Comparison of ENCODE assay signal across 10 cellular contexts in the genomic region with DNA sequence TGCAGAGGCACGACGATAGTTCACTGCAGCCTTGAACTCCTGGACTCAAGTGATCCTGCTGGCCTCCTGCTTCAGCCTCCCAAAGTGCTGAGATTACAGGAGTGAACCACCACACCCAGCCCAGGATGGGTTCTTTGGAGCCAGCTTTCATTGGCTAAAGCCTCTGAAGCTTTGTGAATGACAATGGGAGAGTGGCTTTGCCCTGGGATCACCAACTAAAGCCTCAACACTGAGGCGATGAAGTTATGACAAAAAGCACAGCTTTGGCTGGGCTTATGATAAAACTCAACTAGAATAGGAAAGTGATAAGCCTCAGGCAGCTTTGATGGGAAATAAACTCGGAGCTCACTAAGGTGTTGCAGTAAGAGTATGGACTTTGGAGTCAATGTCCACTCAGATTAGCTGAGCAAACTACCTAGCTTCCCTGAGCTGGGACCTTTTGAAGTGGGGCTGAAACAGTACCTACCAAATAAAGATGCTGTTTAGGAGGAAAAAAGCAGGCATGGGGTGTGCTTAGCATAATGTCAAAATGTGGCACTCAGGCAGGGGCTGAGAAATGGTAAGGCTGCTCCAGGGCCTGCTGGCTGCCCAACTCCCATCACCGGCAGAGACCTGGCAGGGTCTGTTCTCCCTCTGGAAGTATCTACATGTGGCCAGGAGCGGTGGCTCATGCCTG. TPM values are rescaled to one million over a fixed set of nuclear protein-coding genes. Genes with fewer than 3 reads are reported as not detected.
DNase-seq lines count a peak whose midpoint lies in the region; ATAC-seq, FAIRE-seq and TF ChIP-seq lines count a peak whose summit lies in the region.
"Had no signal": no experiment of that assay in that cellular context is flagged by ENCODE, and none has a peak within 500 bp of the region (broad histone marks: within the 10 kb centered on the region; RNA-seq: fewer than 3 reads in every experiment).

No MANE protein-coding gene starts in this region.

- TF ChIP-seq EP300 in GM12878 (IDR thresholded peaks at IDR 0.05; ENCODE audit: borderline replicate concordance in 1 of 2, control insufficient read depth in 1 of 2, low read depth in 2 of 2, low read length in 2 of 2): no peak

- H3K4me3 ChIP-seq in GM12878 (no peak overlapping the region), muscle layer of duodenum (ENCODE audit: low read depth in 1 of 2, low read length in 2 of 2) (peak overlapping the region in 1 of 2 donors; percentile 36)

- H3K27me3 ChIP-seq in GM12878 (replicated peaks in 1 of 2; ENCODE audit: control insufficient read depth in 2 of 2, insufficient read depth in 2 of 2, low read length in 1 of 2): no peaks in the 10 kb centered on the region
- no peaks in the 10 kb centered on the region for H3K27me3 ChIP-seq in muscle layer of duodenum (ENCODE audit: low read depth, low read length)

- BruUV-seq in GM12878 (replicated peaks; lab: Mats Ljungman, UMichigan): no TSS peak

- intact Hi-C loops in activated naive CD4-positive, alpha-beta T cell treated with anti-CD3 and anti-CD28 coated beads for 36 hours (cut with micrococcal nuclease): loop anchor here (10.0 kb wide), 1 partner anchor 237 kb away; no protein-coding TSS in a partner anchor
- intact Hi-C loops in GM12878 (cut with micrococcal nuclease; ENCODE audit: unreplicated experiment): loop anchor here (5.0 kb wide), 1 partner anchor 34 kb away; no protein-coding TSS in a partner anchor

- WGBS in GM12878 (ENCODE audit: insufficient coverage, insufficient replicate concordance, low lambda C conversion rate, missing lambda C conversion rate): 94% methylated on average over 6 of the region's 6 CpGs

- no peak overlapping the region for H2AFZ ChIP-seq in GM12878 (ENCODE audit: control insufficient read depth, low read depth, low read length)

- H3K9me3 ChIP-seq in GM12878 (replicated peaks; ENCODE audit: control insufficient read depth, insufficient read depth, low read length) (no peaks in the 10 kb centered on the region), muscle layer of duodenum (ENCODE audit: control insufficient read depth in 1 of 2, low read length in 2 of 2) (no peaks in the 10 kb centered on the region)

- H3K4me3 Mint-ChIP-seq in activated naive CD4-positive, alpha-beta T cell treated with anti-CD3 and anti-CD28 coated beads for 36 hours: no peak overlapping the region
- H3K4me3 Mint-ChIP-seq in type B pancreatic cell: no peak overlapping the region
- H3K4me3 Mint-ChIP-seq: T-helper 1 cell treated with Interleukin-12 subunit alpha and Interleukin-12 subunit beta and Interleukin-4 antibody, amounts not matched to agents 30 μg/mL and 1 μg/mL, for 36 hours had no signal

- H3K4me1 Mint-ChIP-seq in activated naive CD4-positive, alpha-beta T cell treated with anti-CD3 and anti-CD28 coated beads for 36 hours (ENCODE audit: low read depth): peaks cover 77% of the 10 kb centered on the region
- H3K4me1 Mint-ChIP-seq in type B pancreatic cell (ENCODE audit: unreplicated experiment): peaks cover 29% of the 10 kb centered on the region

- no peak for DNase-seq in activated naive CD4-positive, alpha-beta T cell treated with anti-CD3 and anti-CD28 coated beads, Interleukin-2, amount 50 U/mL, for 72 hours (ENCODE audit: low spot score in 2 of 2)
- DNase-seq in activated naive CD4-positive, alpha-beta T cell treated with anti-CD3 and anti-CD28 coated beads for 36 hours: no peak
- DNase-seq in GM12878 (ENCODE audit: low read depth, low spot score) (no peak), type B pancreatic cell (ENCODE audit: extremely low spot score, unreplicated experiment) (no peak), NCI-H524 (lab: John Stamatoyannopoulos, UW) (no peak)
- DNase-seq: effector CD8-positive, alpha-beta T cell had no signal

- TF ChIP-seq RAD21 in GM12878 (IDR thresholded peaks at IDR 0.05; ENCODE audit: insufficient read depth, low read depth, low read length): no peak

- CTCF ChIA-PET in activated naive CD4-positive, alpha-beta T cell treated with anti-CD3 and anti-CD28 coated beads for 36 hours (lab: Charles Lee): interaction anchor here (0.6 to 1.9 kb wide), 6 partner anchors 10 to 128 kb away, joined by 3 to 6 read pairs (median 4); partner anchors contain the start of gene ITPRIPL1
- CTCF ChIA-PET in GM12878 (lab: Yijun Ruan, JAX): interaction anchor here (0.9 to 7.5 kb wide), 22 partner anchors 11 to 269 kb away, joined by 3 to 90 read pairs (median 5); partner anchors contain the start of genes ANKRD36C, ASTL and NEURL3

- no peaks in the 10 kb centered on the region for H3K9me3 Mint-ChIP-seq in activated naive CD4-positive, alpha-beta T cell treated with anti-CD3 and anti-CD28 coated beads, Interleukin-2, amount 50 U/mL, for 72 hours
- H3K9me3 Mint-ChIP-seq in activated naive CD4-positive, alpha-beta T cell treated with anti-CD3 and anti-CD28 coated beads for 36 hours: no peaks in the 10 kb centered on the region
- no peaks in the 10 kb centered on the region for H3K9me3 Mint-ChIP-seq in type B pancreatic cell
- H3K9me3 Mint-ChIP-seq: T-helper 1 cell treated with Interleukin-12 subunit alpha and Interleukin-12 subunit beta and Interleukin-4 antibody, amounts not matched to agents 30 μg/mL and 1 μg/mL, for 36 hours had no signal

- peak overlapping the region; percentile 29 to 61 for H3K27ac Mint-ChIP-seq in activated naive CD4-positive, alpha-beta T cell treated with anti-CD3 and anti-CD28 coated beads, Interleukin-2, amount 50 U/mL, for 72 hours
- no peak overlapping the region for H3K27ac Mint-ChIP-seq in activated naive CD4-positive, alpha-beta T cell treated with anti-CD3 and anti-CD28 coated beads for 36 hours
- peak overlapping the region; percentile 96 for H3K27ac Mint-ChIP-seq in type B pancreatic cell

- peak overlapping the region; percentile 2; the same call in 1 of the 2 replicates for H3K27ac ChIP-seq in GM12878 (ENCODE audit: control insufficient read depth, insufficient read depth)
- H3K27ac ChIP-seq in muscle layer of duodenum (ENCODE audit: low read length): peak overlapping the region; percentile 90

- TF ChIP-seq POLR2A in GM12878 (IDR thresholded peaks at IDR 0.05; ENCODE audit: low read depth, low read length): no peak

- FAIRE-seq in GM12878 (lab: Jason Lieb, UNC): no peak

- POLR2A ChIA-PET in GM12878 (lab: Charles Lee): interaction anchor here (0.5 to 1.8 kb wide), 8 partner anchors 28 to 87 kb away, joined by 3 to 11 read pairs (median 4); partner anchors contain the start of gene STARD7

- TF ChIP-seq CTCF in GM12878 (IDR thresholded peaks at IDR 0.05 in 2 of 3, conservative IDR thresholded peaks at IDR 0.05 in 1 of 3; ENCODE audit: control insufficient read depth in 2 of 3, extremely low read depth in 1 of 3, insufficient read depth in 1 of 3, low read depth in 3 of 3, low read length in 3 of 3): no peak
- no peak for TF ChIP-seq CTCF in type B pancreatic cell (conservative IDR thresholded peaks at IDR 0.05)

- H3K4me1 ChIP-seq in GM12878 (ENCODE audit: control insufficient read depth, insufficient read depth, low read length) (peaks cover 32% of the 10 kb centered on the region), muscle layer of duodenum (ENCODE audit: control insufficient read depth in 1 of 2, insufficient read depth in 2 of 2, low read length in 2 of 2) (peaks cover 42 to 69% of the 10 kb centered on the region in 2 donors)

- peaks cover 59% of the 10 kb centered on the region for H3K79me2 ChIP-seq in GM12878 (ENCODE audit: control insufficient read depth, insufficient read depth, low read length)

- H3K9ac ChIP-seq in GM12878 (ENCODE audit: control insufficient read depth, insufficient read depth, low read length): no peak overlapping the region

- peaks cover 2 to 16% of the 10 kb centered on the region in 2 experiments; a peak in 1 of 4 replicates for H3K36me3 ChIP-seq in GM12878 (ENCODE audit: control insufficient read depth in 2 of 2, insufficient read depth in 2 of 2, low read length in 1 of 2)
- H3K36me3 ChIP-seq in muscle layer of duodenum (ENCODE audit: control insufficient read depth in 1 of 2, insufficient read depth in 2 of 2, low read length in 2 of 2): peaks cover 8 to 11% of the 10 kb centered on the region in 2 donors

- in situ Hi-C loops in GM12878 (cut with MboI): loop anchor here (5.0 to 25.0 kb wide), 2 partner anchors 119 to 249 kb away; no protein-coding TSS in a partner anchor

- H3K36me3 Mint-ChIP-seq in activated naive CD4-positive, alpha-beta T cell treated with anti-CD3 and anti-CD28 coated beads, Interleukin-2, amount 50 U/mL, for 72 hours: peaks cover 4 to 15% of the 10 kb centered on the region in 2 donors
- H3K36me3 Mint-ChIP-seq in activated naive CD4-positive, alpha-beta T cell treated with anti-CD3 and anti-CD28 coated beads for 36 hours (ENCODE audit: low read depth): peaks cover 19% of the 10 kb centered on the region
- H3K36me3 Mint-ChIP-seq in type B pancreatic cell: peaks cover 5% of the 10 kb centered on the region

- H3K4me2 ChIP-seq in GM12878 (ENCODE audit: control insufficient read depth, insufficient read depth): no peak overlapping the region

- RAD21 ChIA-PET in GM12878 (lab: Charles Lee; ENCODE audit: unreplicated experiment): interaction anchor here (0.7 to 2.6 kb wide), 12 partner anchors 15 to 735 kb away, joined by 3 to 10 read pairs (median 4); partner anchors contain the start of gene NCAPH

- no peaks in the 10 kb centered on the region for H3K27me3 Mint-ChIP-seq in activated naive CD4-positive, alpha-beta T cell treated with anti-CD3 and anti-CD28 coated beads for 36 hours (ENCODE audit: low read depth)
- H3K27me3 Mint-ChIP-seq in type B pancreatic cell: no peaks in the 10 kb centered on the region

- ATAC-seq in activated naive CD4-positive, alpha-beta T cell treated with anti-CD3 and anti-CD28 coated beads, Interleukin-2, amount 50 U/mL, for 72 hours: no peak
- ATAC-seq in GM12878 (no peak), GM21367 (IDR thresholded peaks at IDR 0.05; ENCODE audit: unreplicated experiment) (no peak), GM21529 (IDR thresholded peaks at IDR 0.05; ENCODE audit: unreplicated experiment) (no peak)

- H4K20me1 ChIP-seq in GM12878 (ENCODE audit: control insufficient read depth, insufficient read depth): no peaks in the 10 kb centered on the region

- SMC1A ChIA-PET in GM12878 (lab: Charles Lee; ENCODE audit: uncharacterized antibody, unreplicated experiment): interaction anchor here (0.7 to 5.5 kb wide), 14 partner anchors 11 to 269 kb away, joined by 3 to 48 read pairs (median 6); partner anchors contain the start of genes ASTL and STARD7

RNA-seq across cellular contexts. Expression of gene TMEM127, which starts 4.3 kb away (rescaled TPM):
- total RNA-seq in activated naive CD4-positive, alpha-beta T cell treated with anti-CD3 and anti-CD28 coated beads, Interleukin-2, amount 50 U/mL, for 72 hours: 10 to 100 TPM; 16.5 to 17.6 TPM
- total RNA-seq in activated naive CD4-positive, alpha-beta T cell treated with anti-CD3 and anti-CD28 coated beads for 36 hours: 10 to 100 TPM; 12.9 to 16.1 TPM
- total RNA-seq in GM12878 (2013; cell fraction: nucleolus; rRNA removed): 22.9 and 23.0 TPM in 2 replicates
- total RNA-seq in GM12878 (2014; rRNA removed): 11.2 and 15.3 TPM in 2 replicates
- 8.2 and 8.9 TPM in 2 replicates for total RNA-seq in GM12878 (2014; rRNA removed; fragmentation: Illumina TruSeq; extraction: Trizol)
- 25.6 and 27.2 TPM in 2 replicates for total RNA-seq in GM12878 (2021)
- polyA plus RNA-seq in GM12878 (2011; ENCODE audit: low read depth): 6.9 TPM
- 11.6 and 24.9 TPM in 2 replicates for polyA plus RNA-seq in GM12878 (2011; rRNA removed)
- 23.0 and 24.2 TPM in 2 replicates for polyA plus RNA-seq in GM12878 (2011; cell fraction: cytosol; rRNA removed)
- 19.2 and 23.7 TPM in 2 replicates for polyA plus RNA-seq in GM12878 (2011; cell fraction: nucleus; rRNA removed)
- polyA plus RNA-seq in GM12878 (2012): 15.0 and 15.6 TPM in 2 replicates
- 10.5 and 19.9 TPM in 2 replicates for polyA plus RNA-seq in GM12878 (2014; fragmentation: Illumina TruSeq; extraction: Trizol)
- polyA plus RNA-seq in GM12878 (2014; fragmentation: Nextera tagmentation; extraction: Ambion mirVana): 1 to 10 TPM; 2.6 to 3.0 TPM
- polyA plus RNA-seq in GM12878 (2014; rRNA removed): 18.4 and 22.3 TPM in 2 replicates
- 10 to 100 TPM; 17.0 to 18.4 TPM for polyA plus RNA-seq in GM12878 (2016; fragmentation: Nextera tagmentation; extraction: Ambion mirVana)
- polyA minus RNA-seq in GM12878 (2011; rRNA and poly(A)+ RNA removed): 32.5 and 35.8 TPM in 2 replicates
- 7.8 and 11.4 TPM in 2 replicates for polyA minus RNA-seq in GM12878 (2011; cell fraction: cytosol; rRNA and poly(A)+ RNA removed)
- polyA minus RNA-seq in GM12878 (2011; cell fraction: nucleus; rRNA and poly(A)+ RNA removed): 8.0 and 13.6 TPM in 2 replicates
- 40.5 and 58.3 TPM in 2 replicates for total RNA-seq in type B pancreatic cell (ENCODE audit: low replicate concordance)

RNA-seq across cellular contexts. Expression of gene CIAO1, which starts 4.6 kb away (rescaled TPM):
- total RNA-seq in activated naive CD4-positive, alpha-beta T cell treated with anti-CD3 and anti-CD28 coated beads, Interleukin-2, amount 50 U/mL, for 72 hours: 10 to 100 TPM; 71.5 to 82.9 TPM
- total RNA-seq in activated naive CD4-positive, alpha-beta T cell treated with anti-CD3 and anti-CD28 coated beads for 36 hours: 10 to 100 TPM; 59.9 to 62.2 TPM
- 40.1 and 42.8 TPM in 2 replicates for total RNA-seq in GM12878 (2013; cell fraction: nucleolus; rRNA removed)
- total RNA-seq in GM12878 (2014; rRNA removed): 74.7 and 89.4 TPM in 2 replicates
- total RNA-seq in GM12878 (2014; rRNA removed; fragmentation: Illumina TruSeq; extraction: Trizol): 48.0 and 49.7 TPM in 2 replicates
- total RNA-seq in GM12878 (2021): 51.1 and 57.5 TPM in 2 replicates
- 23.7 TPM for polyA plus RNA-seq in GM12878 (2011; ENCODE audit: low read depth)
- polyA plus RNA-seq in GM12878 (2011; rRNA removed): 61.3 and 75.4 TPM in 2 replicates
- polyA plus RNA-seq in GM12878 (2011; cell fraction: cytosol; rRNA removed): 115 and 126 TPM in 2 replicates
- polyA plus RNA-seq in GM12878 (2011; cell fraction: nucleus; rRNA removed): 66.5 and 69.5 TPM in 2 replicates
- polyA plus RNA-seq in GM12878 (2012): 38.2 and 43.6 TPM in 2 replicates
- 50.2 and 55.8 TPM in 2 replicates for polyA plus RNA-seq in GM12878 (2014; fragmentation: Illumina TruSeq; extraction: Trizol)
- 10 to 100 TPM in 1 of 2 experiments, 1 to 10 TPM in 1; 8.3 to 15.6 TPM for polyA plus RNA-seq in GM12878 (2014; fragmentation: Nextera tagmentation; extraction: Ambion mirVana)
- polyA plus RNA-seq in GM12878 (2014; rRNA removed): 89.3 and 92.5 TPM in 2 replicates
- polyA plus RNA-seq in GM12878 (2016; fragmentation: Nextera tagmentation; extraction: Ambion mirVana): 10 to 100 TPM; 69.4 to 73.1 TPM
- polyA minus RNA-seq in GM12878 (2011; rRNA and poly(A)+ RNA removed): 73.0 and 101 TPM in 2 replicates
- polyA minus RNA-seq in GM12878 (2011; cell fraction: cytosol; rRNA and poly(A)+ RNA removed): 26.6 and 27.0 TPM in 2 replicates
- polyA minus RNA-seq in GM12878 (2011; cell fraction: nucleus; rRNA and poly(A)+ RNA removed): 19.2 and 32.0 TPM in 2 replicates
- total RNA-seq in type B pancreatic cell (ENCODE audit: low replicate concordance): 68.9 and 69.7 TPM in 2 replicates

RNA-seq across cellular contexts. Expression of gene SNRNP200, which starts 43.9 kb away (rescaled TPM):
- 100 to 1,000 TPM; 187 to 193 TPM for total RNA-seq in activated naive CD4-positive, alpha-beta T cell treated with anti-CD3 and anti-CD28 coated beads, Interleukin-2, amount 50 U/mL, for 72 hours
- total RNA-seq in activated naive CD4-positive, alpha-beta T cell treated with anti-CD3 and anti-CD28 coated beads for 36 hours: 100 to 1,000 TPM; 179 to 181 TPM
- total RNA-seq in GM12878 (2013; cell fraction: nucleolus; rRNA removed): 125 and 137 TPM in 2 replicates
- total RNA-seq in GM12878 (2014; rRNA removed) (68.7 and 72.9 TPM in 2 replicates), GM12878 (2014; rRNA removed; fragmentation: Illumina TruSeq; extraction: Trizol) (59.2 and 61.9 TPM in 2 replicates), GM12878 (2021) (147 and 158 TPM in 2 replicates), type B pancreatic cell (ENCODE audit: low replicate concordance) (136 and 184 TPM in 2 replicates)
- 99.9 TPM for polyA plus RNA-seq in GM12878 (2011; ENCODE audit: low read depth)
- polyA plus RNA-seq in GM12878 (2011; rRNA removed) (106 and 176 TPM in 2 replicates), GM12878 (2014; fragmentation: Illumina TruSeq; extraction: Trizol) (111 and 157 TPM in 2 replicates), GM12878 (2014; fragmentation: Nextera tagmentation; extraction: Ambion mirVana) (10 to 100 TPM; 61.6 to 64.6 TPM), GM12878 (2014; rRNA removed) (145 and 147 TPM in 2 replicates), GM12878 (2016; fragmentation: Nextera tagmentation; extraction: Ambion mirVana) (100 to 1,000 TPM; 100 to 111 TPM)
- 277 and 280 TPM in 2 replicates for polyA plus RNA-seq in GM12878 (2011; cell fraction: cytosol; rRNA removed)
- 305 and 387 TPM in 2 replicates for polyA plus RNA-seq in GM12878 (2011; cell fraction: nucleus; rRNA removed)
- polyA plus RNA-seq in GM12878 (2012): 117 and 126 TPM in 2 replicates
- 395 and 413 TPM in 2 replicates for polyA minus RNA-seq in GM12878 (2011; rRNA and poly(A)+ RNA removed)
- polyA minus RNA-seq in GM12878 (2011; cell fraction: cytosol; rRNA and poly(A)+ RNA removed): 106 and 118 TPM in 2 replicates
- polyA minus RNA-seq in GM12878 (2011; cell fraction: nucleus; rRNA and poly(A)+ RNA removed): 79.8 and 136 TPM in 2 replicates

RNA-seq across cellular contexts. Expression of gene STARD7, which starts 52.8 kb away (rescaled TPM):
- 100 to 1,000 TPM in 1 of 2 donors, 10 to 100 TPM in 1; 82.9 to 159 TPM for total RNA-seq in activated naive CD4-positive, alpha-beta T cell treated with anti-CD3 and anti-CD28 coated beads, Interleukin-2, amount 50 U/mL, for 72 hours
- total RNA-seq in activated naive CD4-positive, alpha-beta T cell treated with anti-CD3 and anti-CD28 coated beads for 36 hours: 10 to 100 TPM; 84.7 to 87.6 TPM
- total RNA-seq in GM12878 (2013; cell fraction: nucleolus; rRNA removed): 140 and 161 TPM in 2 replicates
- total RNA-seq in GM12878 (2014; rRNA removed): 215 and 229 TPM in 2 replicates
- total RNA-seq in GM12878 (2014; rRNA removed; fragmentation: Illumina TruSeq; extraction: Trizol): 148 and 153 TPM in 2 replicates
- total RNA-seq in GM12878 (2021): 194 and 200 TPM in 2 replicates
- polyA plus RNA-seq in GM12878 (2011; ENCODE audit: low read depth): 84.4 TPM
- polyA plus RNA-seq in GM12878 (2011; rRNA removed): 139 and 142 TPM in 2 replicates
- 75.3 and 92.3 TPM in 2 replicates for polyA plus RNA-seq in GM12878 (2011; cell fraction: cytosol; rRNA removed)
- polyA plus RNA-seq in GM12878 (2011; cell fraction: nucleus; rRNA removed): 89.9 and 96.0 TPM in 2 replicates
- polyA plus RNA-seq in GM12878 (2012): 81.5 and 83.0 TPM in 2 replicates
- 154 and 182 TPM in 2 replicates for polyA plus RNA-seq in GM12878 (2014; fragmentation: Illumina TruSeq; extraction: Trizol)
- 100 to 1,000 TPM in 1 of 2 experiments, 10 to 100 TPM in 1; 85.4 to 114 TPM for polyA plus RNA-seq in GM12878 (2014; fragmentation: Nextera tagmentation; extraction: Ambion mirVana)
- polyA plus RNA-seq in GM12878 (2014; rRNA removed): 120 and 123 TPM in 2 replicates
- polyA plus RNA-seq in GM12878 (2016; fragmentation: Nextera tagmentation; extraction: Ambion mirVana): 100 to 1,000 TPM; 225 to 237 TPM
- polyA minus RNA-seq in GM12878 (2011; rRNA and poly(A)+ RNA removed): 88.6 and 126 TPM in 2 replicates
- 52.3 and 75.1 TPM in 2 replicates for polyA minus RNA-seq in GM12878 (2011; cell fraction: cytosol; rRNA and poly(A)+ RNA removed)
- polyA minus RNA-seq in GM12878 (2011; cell fraction: nucleus; rRNA and poly(A)+ RNA removed): 65.0 and 122 TPM in 2 replicates
- 133 and 146 TPM in 2 replicates for total RNA-seq in type B pancreatic cell (ENCODE audit: low replicate concordance)
